27 cellular contexts compared by ENCODE assay signal in the genomic region with DNA sequence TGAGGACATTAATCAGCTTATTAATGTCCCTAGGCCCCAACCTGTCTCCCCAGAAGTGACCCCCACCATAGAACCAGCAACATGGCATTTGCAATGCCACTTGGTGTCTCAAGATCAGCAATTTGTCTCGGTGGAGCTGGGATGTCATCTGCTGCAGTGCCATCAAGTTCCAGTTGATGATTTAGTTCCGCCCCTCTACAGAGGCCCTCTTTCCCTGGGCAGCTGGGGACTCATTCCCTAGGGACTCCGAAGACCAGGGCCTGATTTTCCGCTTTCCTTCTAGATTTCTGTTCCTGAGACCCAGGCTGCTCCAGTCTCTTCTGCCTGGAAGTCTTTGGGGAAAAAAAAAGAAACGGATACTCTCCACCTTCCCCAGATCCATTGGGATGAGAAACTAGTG.
"Had no signal": no experiment of that assay in that cellular context is flagged by ENCODE, and none has a peak within 500 bp of the region (broad histone marks: within the 10 kb centered on the region; RNA-seq: fewer than 3 reads in every experiment).

No MANE protein-coding gene starts in this region.

- H3K27ac Mint-ChIP-seq: natural killer cell; nephron; neural progenitor cell; progenitor cell of endocrine pancreas; stimulated activated effector memory CD8-positive, alpha-beta T cell treated with anti-CD3 and anti-CD28 coated beads, Interleukin-12 subunit alpha, Interleukin-12 subunit beta, amount 100 ng/mL, for 72 hours; stimulated activated naive B cell treated with anti-CD40 and anti-IgM and Interleukin-4, amounts not matched to agents 10 μg/mL and 1 μg/mL and 100 μg/mL, for 72 hours; stimulated activated naive CD8-positive, alpha-beta T cell treated with anti-CD3 and anti-CD28 coated beads, Interleukin-15, Interleukin-2, amounts not matched to agents 100 ng/mL and 50 ng/mL, for 24 hours had no signal

- ATAC-seq: natural killer cell; psoas muscle; right cardiac atrium; right lobe of liver; stimulated activated effector memory CD8-positive, alpha-beta T cell treated with anti-CD3 and anti-CD28 coated beads, Interleukin-12 subunit alpha, Interleukin-12 subunit beta, amount 100 ng/mL, for 72 hours; stimulated activated naive B cell treated with anti-CD40 and anti-IgM and Interleukin-4, amounts not matched to agents 10 μg/mL and 1 μg/mL and 100 μg/mL, for 72 hours had no signal

- H3K4me2 ChIP-seq: neural progenitor cell had no signal

- H3K27me3 ChIP-seq: neural progenitor cell, ovary, right lobe of liver, sigmoid colon, thyroid gland, tibial nerve, upper lobe of left lung, vagina had no signal

- H3K27me3 Mint-ChIP-seq: progenitor cell of endocrine pancreas had no signal

- H3K9me3 ChIP-seq: ovary, psoas muscle, right lobe of liver, sigmoid colon, stomach, thoracic aorta, thyroid gland, tibial nerve, upper lobe of left lung, vagina had no signal

- H3K36me3 ChIP-seq: neural progenitor cell, ovary, right lobe of liver, sigmoid colon, stomach, thoracic aorta, thyroid gland, tibial nerve, upper lobe of left lung, vagina had no signal

- H3K9ac ChIP-seq: neural progenitor cell, parathyroid adenoma had no signal

- DNase-seq: natural killer cell; occipital lobe; ovary; posterior cingulate gyrus; psoas muscle; right cardiac atrium; right lobe of liver; sigmoid colon; small intestine; stimulated activated CD4-positive, alpha-beta T cell treated with anti-CD3 and anti-CD28 coated beads, Interleukin-15, amount 100 ng/mL, for 24 hours; stimulated activated CD4-positive, alpha-beta T cell treated with anti-CD3 and anti-CD28 coated beads, Interleukin-2, amount 100 ng/mL, for 24 hours; stimulated activated CD4-positive, alpha-beta T cell treated with anti-CD3 and anti-CD28 coated beads, Interleukin-2, amount 100 ng/mL, for 48 hours; stimulated activated CD4-positive, alpha-beta T cell treated with anti-CD3 and anti-CD28 coated beads, Interleukin-4, amount 100 ng/mL, for 24 hours; stimulated activated naive B cell treated with anti-CD40 and anti-IgM and Interleukin-4, amounts not matched to agents 10 μg/mL and 1 μg/mL and 100 μg/mL, for 72 hours; stimulated activated naive CD4-positive, alpha-beta T cell treated with Interleukin-2 at 50 U/mL for 16 hours; stomach; thyroid gland; upper lobe of left lung had no signal

- H3K4me3 ChIP-seq: neural progenitor cell, ovary, psoas muscle, right lobe of liver, sigmoid colon, stomach, thoracic aorta, thyroid gland, tibial nerve, upper lobe of left lung, vagina had no signal

- H3K79me2 ChIP-seq: parathyroid adenoma had no signal

- H3K4me1 Mint-ChIP-seq: natural killer cell; stimulated activated effector memory CD8-positive, alpha-beta T cell treated with anti-CD3 and anti-CD28 coated beads, Interleukin-12 subunit alpha, Interleukin-12 subunit beta, amount 100 ng/mL, for 72 hours; stimulated activated naive B cell treated with anti-CD40 and anti-IgM and Interleukin-4, amounts not matched to agents 10 μg/mL and 1 μg/mL and 100 μg/mL, for 72 hours had no signal

- H3K4me3 Mint-ChIP-seq: natural killer cell; nephron; stimulated activated effector memory CD8-positive, alpha-beta T cell treated with anti-CD3 and anti-CD28 coated beads, Interleukin-12 subunit alpha, Interleukin-12 subunit beta, amount 100 ng/mL, for 72 hours; stimulated activated naive B cell treated with anti-CD40 and anti-IgM and Interleukin-4, amounts not matched to agents 10 μg/mL and 1 μg/mL and 100 μg/mL, for 72 hours; stimulated activated naive CD8-positive, alpha-beta T cell treated with anti-CD3 and anti-CD28 coated beads, Interleukin-15, Interleukin-2, amounts not matched to agents 100 ng/mL and 50 ng/mL, for 24 hours had no signal

- H3K36me3 Mint-ChIP-seq: natural killer cell; neural progenitor cell; stimulated activated effector memory CD8-positive, alpha-beta T cell treated with anti-CD3 and anti-CD28 coated beads, Interleukin-12 subunit alpha, Interleukin-12 subunit beta, amount 100 ng/mL, for 72 hours; stimulated activated naive B cell treated with anti-CD40 and anti-IgM and Interleukin-4, amounts not matched to agents 10 μg/mL and 1 μg/mL and 100 μg/mL, for 72 hours had no signal

- H3K27ac ChIP-seq: neural progenitor cell, ovary, parathyroid adenoma, psoas muscle, right lobe of liver, sigmoid colon, stomach, thoracic aorta, thyroid gland, tibial nerve, upper lobe of left lung, vagina had no signal

- H3K9me3 Mint-ChIP-seq: natural killer cell; nephron; stimulated activated effector memory CD8-positive, alpha-beta T cell treated with anti-CD3 and anti-CD28 coated beads, Interleukin-12 subunit alpha, Interleukin-12 subunit beta, amount 100 ng/mL, for 72 hours; stimulated activated naive CD8-positive, alpha-beta T cell treated with anti-CD3 and anti-CD28 coated beads, Interleukin-15, Interleukin-2, amounts not matched to agents 100 ng/mL and 50 ng/mL, for 24 hours had no signal

- H2AFZ ChIP-seq: neural progenitor cell, parathyroid adenoma had no signal

- H3K4me1 ChIP-seq: neural progenitor cell, parathyroid adenoma, psoas muscle, right lobe of liver, sigmoid colon, stomach, tibial nerve, upper lobe of left lung, vagina had no signal
